ENCODE assay signal across 1 cellular context in the genomic region with DNA sequence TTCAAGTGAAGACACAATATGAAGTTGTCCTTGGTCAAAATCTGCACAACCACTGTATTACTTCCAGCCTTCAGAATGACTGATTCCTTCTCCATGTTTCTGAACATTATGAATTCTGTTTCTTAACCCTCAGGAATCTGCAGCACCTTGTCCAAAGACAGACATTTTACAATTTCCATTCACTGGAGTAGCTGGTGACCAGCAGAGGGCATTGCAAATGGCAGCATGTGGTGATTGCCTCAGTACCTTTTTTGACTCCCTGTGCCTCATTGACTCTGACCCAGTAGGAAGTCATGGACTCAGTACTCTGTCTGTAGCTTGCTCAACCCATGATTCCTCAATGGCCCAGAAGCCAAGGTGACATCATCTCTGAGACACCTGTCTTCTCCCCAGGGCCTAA.
TF ChIP-seq lines count a peak whose summit lies in the region.

No MANE protein-coding gene starts in this region.

TF ChIP-seq in GM23338, 12 proteins besides CTCF, POLR2A, EP300 and RAD21:
- TF ChIP-seq, protein P1, sequence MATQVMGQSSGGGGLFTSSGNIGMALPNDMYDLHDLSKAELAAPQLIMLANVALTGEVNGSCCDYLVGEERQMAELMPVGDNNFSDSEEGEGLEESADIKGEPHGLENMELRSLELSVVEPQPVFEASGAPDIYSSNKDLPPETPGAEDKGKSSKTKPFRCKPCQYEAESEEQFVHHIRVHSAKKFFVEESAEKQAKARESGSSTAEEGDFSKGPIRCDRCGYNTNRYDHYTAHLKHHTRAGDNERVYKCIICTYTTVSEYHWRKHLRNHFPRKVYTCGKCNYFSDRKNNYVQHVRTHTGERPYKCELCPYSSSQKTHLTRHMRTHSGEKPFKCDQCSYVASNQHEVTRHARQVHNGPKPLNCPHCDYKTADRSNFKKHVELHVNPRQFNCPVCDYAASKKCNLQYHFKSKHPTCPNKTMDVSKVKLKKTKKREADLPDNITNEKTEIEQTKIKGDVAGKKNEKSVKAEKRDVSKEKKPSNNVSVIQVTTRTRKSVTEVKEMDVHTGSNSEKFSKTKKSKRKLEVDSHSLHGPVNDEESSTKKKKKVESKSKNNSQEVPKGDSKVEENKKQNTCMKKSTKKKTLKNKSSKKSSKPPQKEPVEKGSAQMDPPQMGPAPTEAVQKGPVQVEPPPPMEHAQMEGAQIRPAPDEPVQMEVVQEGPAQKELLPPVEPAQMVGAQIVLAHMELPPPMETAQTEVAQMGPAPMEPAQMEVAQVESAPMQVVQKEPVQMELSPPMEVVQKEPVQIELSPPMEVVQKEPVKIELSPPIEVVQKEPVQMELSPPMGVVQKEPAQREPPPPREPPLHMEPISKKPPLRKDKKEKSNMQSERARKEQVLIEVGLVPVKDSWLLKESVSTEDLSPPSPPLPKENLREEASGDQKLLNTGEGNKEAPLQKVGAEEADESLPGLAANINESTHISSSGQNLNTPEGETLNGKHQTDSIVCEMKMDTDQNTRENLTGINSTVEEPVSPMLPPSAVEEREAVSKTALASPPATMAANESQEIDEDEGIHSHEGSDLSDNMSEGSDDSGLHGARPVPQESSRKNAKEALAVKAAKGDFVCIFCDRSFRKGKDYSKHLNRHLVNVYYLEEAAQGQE (IDR thresholded peaks at IDR 0.05; ENCODE audit: unreplicated experiment): no peak
- TF ChIP-seq EZH2 (IDR thresholded peaks at IDR 0.05; ENCODE audit: low read depth, unreplicated experiment): no peak
- TF ChIP-seq, protein P2, sequence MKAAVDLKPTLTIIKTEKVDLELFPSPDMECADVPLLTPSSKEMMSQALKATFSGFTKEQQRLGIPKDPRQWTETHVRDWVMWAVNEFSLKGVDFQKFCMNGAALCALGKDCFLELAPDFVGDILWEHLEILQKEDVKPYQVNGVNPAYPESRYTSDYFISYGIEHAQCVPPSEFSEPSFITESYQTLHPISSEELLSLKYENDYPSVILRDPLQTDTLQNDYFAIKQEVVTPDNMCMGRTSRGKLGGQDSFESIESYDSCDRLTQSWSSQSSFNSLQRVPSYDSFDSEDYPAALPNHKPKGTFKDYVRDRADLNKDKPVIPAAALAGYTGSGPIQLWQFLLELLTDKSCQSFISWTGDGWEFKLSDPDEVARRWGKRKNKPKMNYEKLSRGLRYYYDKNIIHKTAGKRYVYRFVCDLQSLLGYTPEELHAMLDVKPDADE (IDR thresholded peaks at IDR 0.05): no peak
- TF ChIP-seq ZNF114 (CRISPR knock-in tag; IDR thresholded peaks at IDR 0.05): no peak
- no peak for TF ChIP-seq POLR2AphosphoS5 (IDR thresholded peaks at IDR 0.05; ENCODE audit: low read depth)
- TF ChIP-seq, protein P3, sequence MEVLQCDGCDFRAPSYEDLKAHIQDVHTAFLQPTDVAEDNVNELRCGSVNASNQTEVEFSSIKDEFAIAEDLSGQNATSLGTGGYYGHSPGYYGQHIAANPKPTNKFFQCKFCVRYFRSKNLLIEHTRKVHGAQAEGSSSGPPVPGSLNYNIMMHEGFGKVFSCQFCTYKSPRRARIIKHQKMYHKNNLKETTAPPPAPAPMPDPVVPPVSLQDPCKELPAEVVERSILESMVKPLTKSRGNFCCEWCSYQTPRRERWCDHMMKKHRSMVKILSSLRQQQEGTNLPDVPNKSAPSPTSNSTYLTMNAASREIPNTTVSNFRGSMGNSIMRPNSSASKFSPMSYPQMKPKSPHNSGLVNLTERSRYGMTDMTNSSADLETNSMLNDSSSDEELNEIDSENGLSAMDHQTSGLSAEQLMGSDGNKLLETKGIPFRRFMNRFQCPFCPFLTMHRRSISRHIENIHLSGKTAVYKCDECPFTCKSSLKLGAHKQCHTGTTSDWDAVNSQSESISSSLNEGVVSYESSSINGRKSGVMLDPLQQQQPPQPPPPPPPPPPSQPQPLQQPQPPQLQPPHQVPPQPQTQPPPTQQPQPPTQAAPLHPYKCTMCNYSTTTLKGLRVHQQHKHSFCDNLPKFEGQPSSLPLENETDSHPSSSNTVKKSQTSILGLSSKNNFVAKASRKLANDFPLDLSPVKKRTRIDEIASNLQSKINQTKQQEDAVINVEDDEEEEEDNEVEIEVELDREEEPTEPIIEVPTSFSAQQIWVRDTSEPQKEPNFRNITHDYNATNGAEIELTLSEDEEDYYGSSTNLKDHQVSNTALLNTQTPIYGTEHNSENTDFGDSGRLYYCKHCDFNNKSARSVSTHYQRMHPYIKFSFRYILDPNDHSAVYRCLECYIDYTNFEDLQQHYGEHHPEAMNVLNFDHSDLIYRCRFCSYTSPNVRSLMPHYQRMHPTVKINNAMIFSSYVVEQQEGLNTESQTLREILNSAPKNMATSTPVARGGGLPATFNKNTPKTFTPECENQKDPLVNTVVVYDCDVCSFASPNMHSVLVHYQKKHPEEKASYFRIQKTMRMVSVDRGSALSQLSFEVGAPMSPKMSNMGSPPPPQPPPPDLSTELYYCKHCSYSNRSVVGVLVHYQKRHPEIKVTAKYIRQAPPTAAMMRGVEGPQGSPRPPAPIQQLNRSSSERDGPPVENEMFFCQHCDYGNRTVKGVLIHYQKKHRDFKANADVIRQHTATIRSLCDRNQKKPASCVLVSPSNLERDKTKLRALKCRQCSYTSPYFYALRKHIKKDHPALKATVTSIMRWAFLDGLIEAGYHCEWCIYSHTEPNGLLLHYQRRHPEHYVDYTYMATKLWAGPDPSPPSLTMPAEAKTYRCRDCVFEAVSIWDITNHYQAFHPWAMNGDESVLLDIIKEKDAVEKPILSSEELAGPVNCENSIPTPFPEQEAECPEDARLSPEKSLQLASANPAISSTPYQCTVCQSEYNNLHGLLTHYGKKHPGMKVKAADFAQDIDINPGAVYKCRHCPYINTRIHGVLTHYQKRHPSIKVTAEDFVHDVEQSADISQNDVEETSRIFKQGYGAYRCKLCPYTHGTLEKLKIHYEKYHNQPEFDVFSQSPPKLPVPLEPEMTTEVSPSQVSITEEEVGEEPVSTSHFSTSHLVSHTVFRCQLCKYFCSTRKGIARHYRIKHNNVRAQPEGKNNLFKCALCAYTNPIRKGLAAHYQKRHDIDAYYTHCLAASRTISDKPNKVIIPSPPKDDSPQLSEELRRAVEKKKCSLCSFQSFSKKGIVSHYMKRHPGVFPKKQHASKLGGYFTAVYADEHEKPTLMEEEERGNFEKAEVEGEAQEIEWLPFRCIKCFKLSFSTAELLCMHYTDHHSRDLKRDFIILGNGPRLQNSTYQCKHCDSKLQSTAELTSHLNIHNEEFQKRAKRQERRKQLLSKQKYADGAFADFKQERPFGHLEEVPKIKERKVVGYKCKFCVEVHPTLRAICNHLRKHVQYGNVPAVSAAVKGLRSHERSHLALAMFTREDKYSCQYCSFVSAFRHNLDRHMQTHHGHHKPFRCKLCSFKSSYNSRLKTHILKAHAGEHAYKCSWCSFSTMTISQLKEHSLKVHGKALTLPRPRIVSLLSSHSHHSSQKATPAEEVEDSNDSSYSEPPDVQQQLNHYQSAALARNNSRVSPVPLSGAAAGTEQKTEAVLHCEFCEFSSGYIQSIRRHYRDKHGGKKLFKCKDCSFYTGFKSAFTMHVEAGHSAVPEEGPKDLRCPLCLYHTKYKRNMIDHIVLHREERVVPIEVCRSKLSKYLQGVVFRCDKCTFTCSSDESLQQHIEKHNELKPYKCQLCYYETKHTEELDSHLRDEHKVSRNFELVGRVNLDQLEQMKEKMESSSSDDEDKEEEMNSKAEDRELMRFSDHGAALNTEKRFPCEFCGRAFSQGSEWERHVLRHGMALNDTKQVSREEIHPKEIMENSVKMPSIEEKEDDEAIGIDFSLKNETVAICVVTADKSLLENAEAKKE (CRISPR knock-in tag; IDR thresholded peaks at IDR 0.05): no peak
